In genomic region chr1:54474500-54475235, GRCh38 we compare ENCODE assay signal across 1 cellular context.
TF ChIP-seq lines count a peak whose summit lies in the region.

No MANE protein-coding gene starts in this region.

TF ChIP-seq in GM23338, 12 proteins besides CTCF, POLR2A, EP300 and RAD21 (continued from another document):
- TF ChIP-seq EZH2 (IDR thresholded peaks at IDR 0.05; ENCODE audit: low read depth, unreplicated experiment): no peak
